ENCODE assay signal across 8 cellular contexts in the genomic region with DNA sequence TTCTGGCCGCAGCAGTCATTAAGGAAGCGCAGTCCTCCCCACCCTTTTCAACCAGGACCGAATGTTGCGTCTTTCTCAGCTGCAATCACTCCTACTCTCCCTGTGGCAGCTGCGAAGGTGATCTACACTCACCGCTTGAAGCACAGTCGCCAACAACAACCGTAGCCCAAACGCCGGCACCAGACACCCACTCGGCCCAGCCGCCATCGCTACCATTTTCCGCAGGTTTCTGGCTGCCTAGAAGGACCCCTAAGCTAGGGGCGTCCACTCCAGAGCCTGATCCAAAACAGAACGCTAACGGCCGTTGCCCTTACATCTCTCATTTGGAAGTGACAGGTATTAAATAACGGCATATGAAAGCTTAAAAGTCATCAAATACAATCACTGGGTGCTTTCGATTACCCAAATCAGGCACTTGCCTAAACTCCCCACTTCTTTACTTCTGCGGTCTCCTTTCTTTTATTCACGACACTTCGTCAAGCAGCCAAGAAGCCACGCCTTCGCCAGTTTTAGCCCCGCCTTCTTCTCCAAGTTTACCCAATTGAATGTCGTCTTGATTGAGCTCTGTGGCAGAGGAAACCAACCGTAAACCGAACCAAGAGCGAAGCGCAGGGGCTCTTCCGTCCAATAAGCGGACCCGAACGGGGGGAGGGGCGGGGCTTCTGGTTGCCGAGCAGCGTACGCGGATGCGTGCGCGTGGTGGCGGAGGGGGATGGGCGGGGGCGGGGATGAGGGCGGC. TPM values are rescaled to one million over a fixed set of nuclear protein-coding genes. Genes with fewer than 3 reads are reported as not detected.
DNase-seq lines count a peak whose midpoint lies in the region; ATAC-seq, FAIRE-seq and TF ChIP-seq lines count a peak whose summit lies in the region.

Gene SELENOF, minus strand, starts transcription at position 231 of the 739 bp plus-strand sequence. Its CDS starts 15 bp downstream, at position 216.

- H3K9ac ChIP-seq in adipocyte (ENCODE audit: low read length) = peak within 1 kb of the TSS; percentile 100

- no peaks in the 10 kb centered on the region for H3K27me3 ChIP-seq in adipocyte (replicated peaks; ENCODE audit: control insufficient read depth, insufficient read depth, low read length)
- no peaks in the 10 kb centered on the region for H3K27me3 ChIP-seq in pancreas
- no peaks in the 10 kb centered on the region for H3K27me3 ChIP-seq in tibial artery

- WGBS in pancreas, 2 donors = 1% methylated on average over 47 of the region's 47 CpGs

- H3K9me3 ChIP-seq in adipocyte (ENCODE audit: control insufficient read depth, low read length) (no peaks in the 10 kb centered on the region), pancreas (no peaks in the 10 kb centered on the region), tibial artery (no peaks in the 10 kb centered on the region)

- FAIRE-seq in GM12891 (lab: Jason Lieb, UNC) (peak; percentile 93), pancreas (lab: Jason Lieb, UNC) (peak; percentile 98)

- DNase-seq in GM12891 (ENCODE audit: insufficient read length, low spot score) = peak; percentile 68
- DNase-seq in NCI-H1417 treated with DMSO at 0.1 percent for 48 hours (lab: John Stamatoyannopoulos, UW) = peak; percentile 98
- peak; percentile 93 to 98 for DNase-seq in SW 1271 (lab: John Stamatoyannopoulos, UW)
- DNase-seq in adipocyte (ENCODE audit: low read depth) = peak; percentile 100
- DNase-seq in Right ventricle myocardium superior = peak; percentile 100
- peak; percentile 97 to 100 (median 100) for DNase-seq in pancreas
- peak; percentile 99 to 100 for DNase-seq in tibial artery

- no peak for TF ChIP-seq CTCF in pancreas (IDR thresholded peaks at IDR 0.05)
- peak in 1 of 2 experiments; percentile 16 for TF ChIP-seq CTCF in tibial artery (IDR thresholded peaks at IDR 0.05)

- H3K36me3 ChIP-seq in adipocyte (ENCODE audit: control insufficient read depth, insufficient read depth, low read length, severe bottlenecking) (peaks cover 10% of the 10 kb centered on the region), pancreas (no peaks in the 10 kb centered on the region), tibial artery (no peaks in the 10 kb centered on the region)

- H3K27ac ChIP-seq in pancreas (peak within 1 kb of the TSS; percentile 83 to 97 (median 89)), tibial artery (peak within 1 kb of the TSS; percentile 87 to 92)

- ATAC-seq in HG02798 (IDR thresholded peaks at IDR 0.05; ENCODE audit: poor library complexity, unreplicated experiment) = peak; percentile 90
- peak; percentile 97 for ATAC-seq in Right ventricle myocardium superior (ENCODE audit: poor library complexity)
- peak; percentile 90 to 95 (median 94) for ATAC-seq in pancreas

- TF ChIP-seq POLR2A in GM12891 (IDR thresholded peaks at IDR 0.05; ENCODE audit: low read depth, low read length) = peak; percentile 81

- H3K4me1 ChIP-seq in adipocyte (ENCODE audit: control insufficient read depth, insufficient read depth, low read length) (peaks cover 34% of the 10 kb centered on the region), pancreas (peaks cover 12 to 31% (median 12%) of the 10 kb centered on the region in 3 donors), tibial artery (peaks cover 0 to 31% (median 24%) of the 10 kb centered on the region in 4 donors)

- H3K4me3 ChIP-seq in adipocyte (ENCODE audit: low read length) (peak within 1 kb of the TSS; percentile 100), pancreas (peak within 1 kb of the TSS; percentile 73 to 86 (median 78)), tibial artery (peak within 1 kb of the TSS; percentile 79 to 92)

- intact Hi-C loops in Right ventricle myocardium superior (cut with DNase I) (no loop called here), pancreas (cut with DNase I) (no loop called here), tibial artery (cut with DNase I; ENCODE audit: low total_unique reads) (loop anchor here (10.0 kb wide), 1 partner anchor 421 kb away; no protein-coding TSS in a partner anchor)

TF ChIP-seq in GM12891, 5 proteins besides CTCF, POLR2A, EP300 and RAD21:
- TF ChIP-seq POLR2AphosphoS5 (IDR thresholded peaks at IDR 0.05; ENCODE audit: low read depth, low read length) (peak; percentile 76), PAX5 (IDR thresholded peaks at IDR 0.05; ENCODE audit: insufficient read depth, low read length, severe bottlenecking) (no peak), SPI1 (IDR thresholded peaks at IDR 0.05; ENCODE audit: low read depth, low read length) (no peak), POU2F2 (IDR thresholded peaks at IDR 0.05; ENCODE audit: low read depth, low read length) (no peak), TAF1 (IDR thresholded peaks at IDR 0.05; ENCODE audit: low read depth, low read length) (peak; percentile 96)

RNA-seq across cellular contexts. Expression of gene SELENOF, which starts in this region (rescaled TPM):
- 87.9 TPM for polyA plus RNA-seq in GM12891 (2012; ENCODE audit: low read depth, missing spikeins)
- total RNA-seq in Right ventricle myocardium superior (69.8 TPM), pancreas (10 to 100 TPM; 47.9 to 98.5 (median 80.2) TPM)
- 10 to 100 TPM; 28.9 to 89.8 TPM for polyA plus RNA-seq in pancreas

Comparison
In these comparisons a context has a peak if more than half of its experiments do, and no peak if none do; other contexts are left out.
1. Peak in every context shown above with its lines: DNase-seq, ATAC-seq, H3K4me3 ChIP-seq and H3K27ac ChIP-seq.